In the genomic region with DNA sequence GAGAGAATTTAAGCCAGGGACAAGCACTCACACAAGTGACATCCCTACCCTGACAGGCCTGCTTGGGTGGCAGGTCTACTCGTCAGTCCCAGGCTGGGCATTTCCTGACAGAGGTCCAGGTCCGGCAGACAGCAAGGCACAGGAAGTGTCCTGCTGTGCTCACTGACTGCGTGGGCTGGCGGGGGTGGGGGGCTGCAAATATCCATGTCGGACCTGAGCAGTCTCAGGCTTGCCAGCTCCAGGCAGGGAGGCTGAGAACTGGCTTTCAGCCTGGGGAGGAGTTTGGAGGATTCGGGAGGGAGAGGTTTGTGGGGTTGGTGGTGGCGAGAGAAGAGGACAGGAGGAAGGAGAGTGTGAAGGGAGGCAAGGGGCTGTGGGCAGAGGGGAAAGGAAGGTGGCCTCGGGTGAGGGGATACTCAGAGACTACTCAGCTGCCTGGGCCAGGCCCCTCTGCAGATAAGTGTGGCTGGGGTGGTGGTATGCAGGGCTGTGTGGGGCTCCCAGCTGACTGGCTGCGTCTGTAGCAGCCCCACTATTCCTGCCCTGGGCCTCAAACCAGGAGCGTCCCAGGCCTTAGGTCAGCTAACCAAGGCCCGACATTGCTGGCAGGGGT, we compare ENCODE assay signal across 2 cellular contexts.
TF ChIP-seq lines count a peak whose summit lies in the region.

No MANE protein-coding gene starts in this region.

TF ChIP-seq in liver, 16 proteins besides CTCF, POLR2A, EP300 and RAD21:
- TF ChIP-seq RXRA (IDR thresholded peaks at IDR 0.05) (no peak), ATF3 (IDR thresholded peaks at IDR 0.05) (no peak), FOXA2 (IDR thresholded peaks at IDR 0.05) (no peak), REST (IDR thresholded peaks at IDR 0.05) (no peak), SP1 (IDR thresholded peaks at IDR 0.05) (no peak)
- TF ChIP-seq, protein P1, sequence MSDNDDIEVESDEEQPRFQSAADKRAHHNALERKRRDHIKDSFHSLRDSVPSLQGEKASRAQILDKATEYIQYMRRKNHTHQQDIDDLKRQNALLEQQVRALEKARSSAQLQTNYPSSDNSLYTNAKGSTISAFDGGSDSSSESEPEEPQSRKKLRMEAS (IDR thresholded peaks at IDR 0.05), result no peak
- TF ChIP-seq, protein P2, sequence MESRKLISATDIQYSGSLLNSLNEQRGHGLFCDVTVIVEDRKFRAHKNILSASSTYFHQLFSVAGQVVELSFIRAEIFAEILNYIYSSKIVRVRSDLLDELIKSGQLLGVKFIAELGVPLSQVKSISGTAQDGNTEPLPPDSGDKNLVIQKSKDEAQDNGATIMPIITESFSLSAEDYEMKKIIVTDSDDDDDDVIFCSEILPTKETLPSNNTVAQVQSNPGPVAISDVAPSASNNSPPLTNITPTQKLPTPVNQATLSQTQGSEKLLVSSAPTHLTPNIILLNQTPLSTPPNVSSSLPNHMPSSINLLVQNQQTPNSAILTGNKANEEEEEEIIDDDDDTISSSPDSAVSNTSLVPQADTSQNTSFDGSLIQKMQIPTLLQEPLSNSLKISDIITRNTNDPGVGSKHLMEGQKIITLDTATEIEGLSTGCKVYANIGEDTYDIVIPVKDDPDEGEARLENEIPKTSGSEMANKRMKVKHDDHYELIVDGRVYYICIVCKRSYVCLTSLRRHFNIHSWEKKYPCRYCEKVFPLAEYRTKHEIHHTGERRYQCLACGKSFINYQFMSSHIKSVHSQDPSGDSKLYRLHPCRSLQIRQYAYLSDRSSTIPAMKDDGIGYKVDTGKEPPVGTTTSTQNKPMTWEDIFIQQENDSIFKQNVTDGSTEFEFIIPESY (IDR thresholded peaks at IDR 0.05), result no peak

TF ChIP-seq in HepG2, 621 proteins besides CTCF, POLR2A, EP300 and RAD21:
- TF ChIP-seq TCF7L2 (IDR thresholded peaks at IDR 0.05; ENCODE audit: low read depth, low read length) (no peak), YY1 (IDR thresholded peaks at IDR 0.05; ENCODE audit: insufficient read depth, insufficient replicate concordance, low read depth, low read length) (no peak), ZNF775 (CRISPR knock-in tag; IDR thresholded peaks at IDR 0.05; ENCODE audit: borderline replicate concordance) (no peak), CREM (IDR thresholded peaks at IDR 0.05) (no peak), CREM (CRISPR knock-in tag; IDR thresholded peaks at IDR 0.05) (no peak), MTF2 (CRISPR knock-in tag; IDR thresholded peaks at IDR 0.05; ENCODE audit: borderline replicate concordance) (no peak), RXRA (CRISPR knock-in tag; IDR thresholded peaks at IDR 0.05) (no peak), MAF1 (CRISPR knock-in tag; IDR thresholded peaks at IDR 0.05; ENCODE audit: borderline replicate concordance) (no peak), CHD4 (IDR thresholded peaks at IDR 0.05; ENCODE audit: borderline replicate concordance, low read length) (no peak), ATF7-NPFF (CRISPR knock-in tag; IDR thresholded peaks at IDR 0.05; ENCODE audit: low read depth) (no peak), ZBTB2 (CRISPR knock-in tag; IDR thresholded peaks at IDR 0.05; ENCODE audit: low read depth) (no peak), RBAK (CRISPR knock-in tag; IDR thresholded peaks at IDR 0.05) (no peak), ZNF282 (IDR thresholded peaks at IDR 0.05; ENCODE audit: partially characterized antibody) (no peak), CCDC6 (CRISPR knock-in tag; IDR thresholded peaks at IDR 0.05) (no peak), SNRNP70 (IDR thresholded peaks at IDR 0.05; ENCODE audit: low read depth, low read length) (no peak), TCF12 (IDR thresholded peaks at IDR 0.05) (no peak), TCF12 (CRISPR knock-in tag; IDR thresholded peaks at IDR 0.05) (no peak), PPARG (CRISPR knock-in tag; conservative IDR thresholded peaks at IDR 0.05) (no peak)
- TF ChIP-seq, protein P3, sequence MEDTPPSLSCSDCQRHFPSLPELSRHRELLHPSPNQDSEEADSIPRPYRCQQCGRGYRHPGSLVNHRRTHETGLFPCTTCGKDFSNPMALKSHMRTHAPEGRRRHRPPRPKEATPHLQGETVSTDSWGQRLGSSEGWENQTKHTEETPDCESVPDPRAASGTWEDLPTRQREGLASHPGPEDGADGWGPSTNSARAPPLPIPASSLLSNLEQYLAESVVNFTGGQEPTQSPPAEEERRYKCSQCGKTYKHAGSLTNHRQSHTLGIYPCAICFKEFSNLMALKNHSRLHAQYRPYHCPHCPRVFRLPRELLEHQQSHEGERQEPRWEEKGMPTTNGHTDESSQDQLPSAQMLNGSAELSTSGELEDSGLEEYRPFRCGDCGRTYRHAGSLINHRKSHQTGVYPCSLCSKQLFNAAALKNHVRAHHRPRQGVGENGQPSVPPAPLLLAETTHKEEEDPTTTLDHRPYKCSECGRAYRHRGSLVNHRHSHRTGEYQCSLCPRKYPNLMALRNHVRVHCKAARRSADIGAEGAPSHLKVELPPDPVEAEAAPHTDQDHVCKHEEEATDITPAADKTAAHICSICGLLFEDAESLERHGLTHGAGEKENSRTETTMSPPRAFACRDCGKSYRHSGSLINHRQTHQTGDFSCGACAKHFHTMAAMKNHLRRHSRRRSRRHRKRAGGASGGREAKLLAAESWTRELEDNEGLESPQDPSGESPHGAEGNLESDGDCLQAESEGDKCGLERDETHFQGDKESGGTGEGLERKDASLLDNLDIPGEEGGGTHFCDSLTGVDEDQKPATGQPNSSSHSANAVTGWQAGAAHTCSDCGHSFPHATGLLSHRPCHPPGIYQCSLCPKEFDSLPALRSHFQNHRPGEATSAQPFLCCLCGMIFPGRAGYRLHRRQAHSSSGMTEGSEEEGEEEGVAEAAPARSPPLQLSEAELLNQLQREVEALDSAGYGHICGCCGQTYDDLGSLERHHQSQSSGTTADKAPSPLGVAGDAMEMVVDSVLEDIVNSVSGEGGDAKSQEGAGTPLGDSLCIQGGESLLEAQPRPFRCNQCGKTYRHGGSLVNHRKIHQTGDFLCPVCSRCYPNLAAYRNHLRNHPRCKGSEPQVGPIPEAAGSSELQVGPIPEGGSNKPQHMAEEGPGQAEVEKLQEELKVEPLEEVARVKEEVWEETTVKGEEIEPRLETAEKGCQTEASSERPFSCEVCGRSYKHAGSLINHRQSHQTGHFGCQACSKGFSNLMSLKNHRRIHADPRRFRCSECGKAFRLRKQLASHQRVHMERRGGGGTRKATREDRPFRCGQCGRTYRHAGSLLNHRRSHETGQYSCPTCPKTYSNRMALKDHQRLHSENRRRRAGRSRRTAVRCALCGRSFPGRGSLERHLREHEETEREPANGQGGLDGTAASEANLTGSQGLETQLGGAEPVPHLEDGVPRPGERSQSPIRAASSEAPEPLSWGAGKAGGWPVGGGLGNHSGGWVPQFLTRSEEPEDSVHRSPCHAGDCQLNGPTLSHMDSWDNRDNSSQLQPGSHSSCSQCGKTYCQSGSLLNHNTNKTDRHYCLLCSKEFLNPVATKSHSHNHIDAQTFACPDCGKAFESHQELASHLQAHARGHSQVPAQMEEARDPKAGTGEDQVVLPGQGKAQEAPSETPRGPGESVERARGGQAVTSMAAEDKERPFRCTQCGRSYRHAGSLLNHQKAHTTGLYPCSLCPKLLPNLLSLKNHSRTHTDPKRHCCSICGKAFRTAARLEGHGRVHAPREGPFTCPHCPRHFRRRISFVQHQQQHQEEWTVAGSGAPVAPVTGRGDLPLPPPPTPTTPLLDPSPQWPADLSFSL (CRISPR knock-in tag; IDR thresholded peaks at IDR 0.05), result no peak
- TF ChIP-seq, protein P4, sequence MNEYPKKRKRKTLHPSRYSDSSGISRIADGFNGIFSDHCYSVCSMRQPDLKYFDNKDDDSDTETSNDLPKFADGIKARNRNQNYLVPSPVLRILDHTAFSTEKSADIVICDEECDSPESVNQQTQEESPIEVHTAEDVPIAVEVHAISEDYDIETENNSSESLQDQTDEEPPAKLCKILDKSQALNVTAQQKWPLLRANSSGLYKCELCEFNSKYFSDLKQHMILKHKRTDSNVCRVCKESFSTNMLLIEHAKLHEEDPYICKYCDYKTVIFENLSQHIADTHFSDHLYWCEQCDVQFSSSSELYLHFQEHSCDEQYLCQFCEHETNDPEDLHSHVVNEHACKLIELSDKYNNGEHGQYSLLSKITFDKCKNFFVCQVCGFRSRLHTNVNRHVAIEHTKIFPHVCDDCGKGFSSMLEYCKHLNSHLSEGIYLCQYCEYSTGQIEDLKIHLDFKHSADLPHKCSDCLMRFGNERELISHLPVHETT (CRISPR knock-in tag; conservative IDR thresholded peaks at IDR 0.05), result no peak
TF ChIP-seq in HepG2: peak in this region for 0.
